ENCODE assay signal across 8 cellular contexts in genomic region chr6:132279592-132280139, GRCh38.
DNase-seq lines count a peak whose midpoint lies in the region; ATAC-seq and TF ChIP-seq lines count a peak whose summit lies in the region.

No MANE protein-coding gene starts in this region.

- DNase-seq in NCI-H526 treated with DMSO at 0.1 percent for 48 hours (lab: John Stamatoyannopoulos, UW) (peak; percentile 42), lung (ENCODE audit: low spot score) (peak; percentile 74)
- peak; percentile 62 to 74 for DNase-seq in activated CD4-positive, alpha-beta T cell treated with anti-CD3 and anti-CD28 coated beads, Interleukin-2, amount 50 U/mL, for 48 hours
- DNase-seq in effector CD4-positive, alpha-beta T cell: peak; percentile 51
- peak; percentile 54 to 68 (median 57) for DNase-seq in stimulated activated CD4-positive, alpha-beta T cell treated with anti-CD3 and anti-CD28 coated beads, TNF-alpha, amount 100 ng/mL, for 24 hours (ENCODE audit: low read depth in 3 of 3)

- WGBS in lung, 2 donors: 0 to 1% methylated on average over 12 of the region's 12 CpGs

- H3K36me3 ChIP-seq in lung (ENCODE audit: control insufficient read depth in 2 of 2, insufficient read depth in 2 of 2, low read length in 2 of 2): no peaks in the 10 kb centered on the region

- H3K27me3 ChIP-seq in lung (ENCODE audit: control insufficient read depth, insufficient read depth): no peaks in the 10 kb centered on the region

- H3K27ac ChIP-seq in C4-2B (no peak overlapping the region), lung (ENCODE audit: low read depth in 1 of 2, low read length in 1 of 2) (no peak overlapping the region)

- no peak overlapping the region for H3K4me3 ChIP-seq in lung

- ATAC-seq in GM19324 (IDR thresholded peaks at IDR 0.05; ENCODE audit: low FRiP score, unreplicated experiment) (peak; percentile 86), HG03457 (IDR thresholded peaks at IDR 0.05; ENCODE audit: unreplicated experiment) (peak; percentile 78), lung (ENCODE audit: insufficient read depth, low FRiP score) (peak; percentile 89)

- no peaks in the 10 kb centered on the region for H3K9me3 ChIP-seq in lung (ENCODE audit: control insufficient read depth in 2 of 2, insufficient read depth in 1 of 2, low read length in 1 of 2)

- TF ChIP-seq CTCF in C4-2B (conservative IDR thresholded peaks at IDR 0.05) (peak; percentile 93), lung (IDR thresholded peaks at IDR 0.05; ENCODE audit: control extremely low read depth, extremely low read depth) (peak; percentile 56)

- H3K4me1 ChIP-seq in lung (ENCODE audit: control insufficient read depth in 2 of 2, insufficient read depth in 2 of 2, low read length in 2 of 2): no peaks in the 10 kb centered on the region
